ENCODE assay signal across 25 cellular contexts in the genomic region with DNA sequence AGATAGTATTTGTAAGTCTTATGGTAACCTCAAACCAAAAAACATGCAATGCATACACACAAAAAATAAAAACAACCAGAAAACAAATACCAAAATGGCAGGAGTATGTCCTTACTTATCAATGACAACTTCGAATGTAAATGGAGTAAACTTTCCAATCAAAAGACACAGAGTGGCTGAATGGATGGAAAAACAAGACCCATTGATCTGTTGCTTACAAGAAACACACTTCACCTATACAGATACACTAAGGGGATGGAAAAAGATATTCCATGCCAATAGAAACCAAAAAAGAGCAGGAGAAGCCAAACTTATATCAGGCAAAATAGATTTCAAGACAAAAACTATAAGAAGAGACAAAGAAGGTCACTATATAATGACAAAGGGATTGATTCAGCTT.
"Had no signal": no experiment of that assay in that cellular context is flagged by ENCODE, and none has a peak within 500 bp of the region (broad histone marks: within the 10 kb centered on the region; RNA-seq: fewer than 3 reads in every experiment).

No MANE protein-coding gene starts in this region.

- H3K4me3 ChIP-seq: neural progenitor cell, ovary, psoas muscle, right lobe of liver, sigmoid colon, stomach, thoracic aorta, thyroid gland, tibial nerve, upper lobe of left lung, uterus had no signal

- FAIRE-seq: small intestine had no signal

- ATAC-seq: natural killer cell; psoas muscle; right cardiac atrium; right lobe of liver; stimulated activated effector memory CD8-positive, alpha-beta T cell treated with anti-CD3 and anti-CD28 coated beads, Interleukin-12 subunit alpha, Interleukin-12 subunit beta, amount 100 ng/mL, for 72 hours; stimulated activated naive B cell treated with anti-CD40 and anti-IgM and Interleukin-4, amounts not matched to agents 10 μg/mL and 1 μg/mL and 100 μg/mL, for 72 hours had no signal

- H3K27ac ChIP-seq: neural progenitor cell, ovary, parathyroid adenoma, psoas muscle, right lobe of liver, sigmoid colon, stomach, thoracic aorta, thyroid gland, tibial nerve, upper lobe of left lung, uterus had no signal

- H3K9me3 ChIP-seq: ovary, right lobe of liver, sigmoid colon, thoracic aorta, thyroid gland, uterus had no signal

- H3K4me1 ChIP-seq: neural progenitor cell, parathyroid adenoma, psoas muscle, right lobe of liver, sigmoid colon, stomach, thyroid gland, tibial nerve, upper lobe of left lung, uterus had no signal

- H3K9ac ChIP-seq: neural progenitor cell, parathyroid adenoma had no signal

- DNase-seq: natural killer cell; occipital lobe; ovary; posterior cingulate gyrus; psoas muscle; right cardiac atrium; right lobe of liver; sigmoid colon; small intestine; stimulated activated CD4-positive, alpha-beta T cell treated with anti-CD3 and anti-CD28 coated beads, Interleukin-15, amount 100 ng/mL, for 24 hours; stimulated activated CD4-positive, alpha-beta T cell treated with anti-CD3 and anti-CD28 coated beads, Interleukin-2, amount 100 ng/mL, for 24 hours; stimulated activated CD4-positive, alpha-beta T cell treated with anti-CD3 and anti-CD28 coated beads, Interleukin-2, amount 100 ng/mL, for 48 hours; stimulated activated CD4-positive, alpha-beta T cell treated with anti-CD3 and anti-CD28 coated beads, Interleukin-4, amount 100 ng/mL, for 24 hours; stimulated activated naive B cell treated with anti-CD40 and anti-IgM and Interleukin-4, amounts not matched to agents 10 μg/mL and 1 μg/mL and 100 μg/mL, for 72 hours; stimulated activated naive CD4-positive, alpha-beta T cell treated with Interleukin-2 at 50 U/mL for 16 hours; stomach; thyroid gland; trophoblast cell; upper lobe of left lung; uterus had no signal

- H3K36me3 ChIP-seq: neural progenitor cell, ovary, right lobe of liver, sigmoid colon, stomach, thoracic aorta, thyroid gland, tibial nerve, upper lobe of left lung, uterus had no signal
